Comparison of ENCODE assay signal across 1 cellular context in genomic region chr22:22219140-22219996, GRCh38.
TF ChIP-seq lines count a peak whose summit lies in the region.

No MANE protein-coding gene starts in this region.

TF ChIP-seq in K562, 482 proteins besides CTCF, POLR2A, EP300 and RAD21 (continued from another document and continues in another):
- TF ChIP-seq ZMIZ1 (IDR thresholded peaks at IDR 0.05; ENCODE audit: low read depth in 2 of 2, low read length in 2 of 2) (no peak), SRSF3 (IDR thresholded peaks at IDR 0.05; ENCODE audit: insufficient read depth, low read length) (no peak), HOMEZ (CRISPR knock-in tag; IDR thresholded peaks at IDR 0.05) (no peak), ZNF175 (CRISPR knock-in tag; IDR thresholded peaks at IDR 0.05; ENCODE audit: low read depth) (no peak), L3MBTL2 (IDR thresholded peaks at IDR 0.05) (no peak), SMAD3 (CRISPR knock-in tag; conservative IDR thresholded peaks at IDR 0.05) (no peak), TCFL5 (CRISPR knock-in tag; conservative IDR thresholded peaks at IDR 0.05) (no peak), IRF2 (CRISPR knock-in tag; IDR thresholded peaks at IDR 0.05) (no peak), SAP30 (IDR thresholded peaks at IDR 0.05; ENCODE audit: borderline replicate concordance, insufficient read depth, low read depth, low read length, poor library complexity, severe bottlenecking) (no peak), EZH2 (IDR thresholded peaks at IDR 0.05; ENCODE audit: borderline replicate concordance, low read depth, low read length) (no peak), ZNF79 (CRISPR knock-in tag; IDR thresholded peaks at IDR 0.05; ENCODE audit: low read depth) (no peak), ZNF707 (CRISPR knock-in tag; conservative IDR thresholded peaks at IDR 0.05) (no peak), ZEB2 (IDR thresholded peaks at IDR 0.05) (no peak), KAT8 (IDR thresholded peaks at IDR 0.05; ENCODE audit: low read depth) (no peak), CBX3 (IDR thresholded peaks at IDR 0.05; ENCODE audit: borderline replicate concordance in 1 of 2, low read length in 2 of 2) (peak in 1 of 2 experiments; percentile 17; a peak in 1 of 3 replicates), HIVEP1 (CRISPR knock-in tag; IDR thresholded peaks at IDR 0.05) (peak; percentile 25; the same call in 1 of the 2 replicates), ZFP30 (CRISPR knock-in tag; IDR thresholded peaks at IDR 0.05; ENCODE audit: borderline replicate concordance) (0 out of 2 replicates have a peak, but pooled peaks have one; percentile 23), THRA (IDR thresholded peaks at IDR 0.05) (no peak), ZNF23 (CRISPR knock-in tag; IDR thresholded peaks at IDR 0.05) (no peak), ZNF408 (CRISPR knock-in tag; IDR thresholded peaks at IDR 0.05; ENCODE audit: low read depth) (no peak), GATAD2B (IDR thresholded peaks at IDR 0.05; ENCODE audit: borderline replicate concordance) (no peak), ZFP91 (CRISPR knock-in tag; IDR thresholded peaks at IDR 0.05) (no peak), TEAD4 (IDR thresholded peaks at IDR 0.05; ENCODE audit: low read length) (no peak), TEAD4 (CRISPR knock-in tag; IDR thresholded peaks at IDR 0.05; ENCODE audit: borderline replicate concordance) (no peak; the same call in 1 of the 2 replicates), DMBX1 (CRISPR knock-in tag; IDR thresholded peaks at IDR 0.05; ENCODE audit: borderline replicate concordance) (no peak), POLR2G (IDR thresholded peaks at IDR 0.05; ENCODE audit: low read depth, low read length) (no peak), E2F8 (IDR thresholded peaks at IDR 0.05; ENCODE audit: low read depth, partially characterized antibody) (no peak), RBM39 (optimal IDR thresholded peaks at IDR 0.05; ENCODE audit: low read depth, low read length) (no peak), ZNF41 (CRISPR knock-in tag; conservative IDR thresholded peaks at IDR 0.05) (no peak), ZNF644 (tag; IDR thresholded peaks at IDR 0.05; ENCODE audit: low read depth) (no peak), ZNF518B (CRISPR knock-in tag; IDR thresholded peaks at IDR 0.05) (no peak), RREB1 (CRISPR knock-in tag; IDR thresholded peaks at IDR 0.05) (peak; percentile 51; the same call in 1 of the 2 replicates), ETV1 (tag; conservative IDR thresholded peaks at IDR 0.05; ENCODE audit: low read depth) (no peak), ZNF589 (CRISPR knock-in tag; IDR thresholded peaks at IDR 0.05; ENCODE audit: low read depth) (no peak), KLF6 (CRISPR knock-in tag; IDR thresholded peaks at IDR 0.05; ENCODE audit: borderline replicate concordance) (no peak), ZSCAN29 (IDR thresholded peaks at IDR 0.05) (no peak), HDAC6 (IDR thresholded peaks at IDR 0.05; ENCODE audit: low read depth, low read length) (no peak)
